ENCODE assay signal across 1 cellular context in the genomic region with DNA sequence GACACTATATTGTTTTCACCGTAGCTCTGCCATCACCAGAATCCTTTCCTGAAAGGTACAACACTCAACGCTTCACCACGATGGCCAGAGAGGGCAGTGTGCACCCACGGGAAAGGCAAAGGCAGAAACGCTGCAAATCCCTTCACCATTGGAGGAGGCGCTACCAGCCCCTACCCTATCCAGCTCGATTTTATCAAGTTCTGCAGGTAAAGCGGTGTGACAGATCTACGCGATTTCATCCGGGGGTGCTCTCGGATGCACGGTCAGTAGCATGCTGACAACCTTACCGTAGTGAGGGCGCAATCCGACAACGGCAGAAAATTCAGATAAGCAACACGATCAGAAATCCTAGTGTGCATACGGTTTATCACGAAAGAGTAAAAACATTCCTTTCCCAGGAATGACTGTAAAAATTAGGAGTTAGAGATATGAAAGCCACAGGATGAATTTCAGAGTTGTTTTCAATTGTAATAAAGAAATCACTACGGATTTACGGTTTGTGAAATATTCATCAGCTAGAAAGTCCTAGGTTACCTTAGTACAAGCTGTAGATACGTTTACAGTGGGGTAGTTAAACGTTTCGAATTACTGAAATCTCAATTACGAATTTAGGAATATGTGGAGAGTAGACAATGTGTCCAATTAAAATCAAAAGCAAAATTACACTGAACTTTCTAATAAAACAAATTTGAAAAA.
TF ChIP-seq lines count a peak whose summit lies in the region.

No MANE protein-coding gene starts in this region.

TF ChIP-seq in K562, 482 proteins besides CTCF, POLR2A, EP300 and RAD21 (continued from another document):
- no peak for TF ChIP-seq JUNB (CRISPR knock-in tag; conservative IDR thresholded peaks at IDR 0.05)
- no peak for TF ChIP-seq CREB1 (IDR thresholded peaks at IDR 0.05)
- 0 out of 2 replicates have a peak, but pooled peaks have one; percentile 34 for TF ChIP-seq CREB1 (CRISPR knock-in tag; IDR thresholded peaks at IDR 0.05)
- TF ChIP-seq ZC3H8 (IDR thresholded peaks at IDR 0.05) = no peak
- no peak for TF ChIP-seq PTTG1 (tag; IDR thresholded peaks at IDR 0.05; ENCODE audit: low read depth)
- TF ChIP-seq, protein P1, sequence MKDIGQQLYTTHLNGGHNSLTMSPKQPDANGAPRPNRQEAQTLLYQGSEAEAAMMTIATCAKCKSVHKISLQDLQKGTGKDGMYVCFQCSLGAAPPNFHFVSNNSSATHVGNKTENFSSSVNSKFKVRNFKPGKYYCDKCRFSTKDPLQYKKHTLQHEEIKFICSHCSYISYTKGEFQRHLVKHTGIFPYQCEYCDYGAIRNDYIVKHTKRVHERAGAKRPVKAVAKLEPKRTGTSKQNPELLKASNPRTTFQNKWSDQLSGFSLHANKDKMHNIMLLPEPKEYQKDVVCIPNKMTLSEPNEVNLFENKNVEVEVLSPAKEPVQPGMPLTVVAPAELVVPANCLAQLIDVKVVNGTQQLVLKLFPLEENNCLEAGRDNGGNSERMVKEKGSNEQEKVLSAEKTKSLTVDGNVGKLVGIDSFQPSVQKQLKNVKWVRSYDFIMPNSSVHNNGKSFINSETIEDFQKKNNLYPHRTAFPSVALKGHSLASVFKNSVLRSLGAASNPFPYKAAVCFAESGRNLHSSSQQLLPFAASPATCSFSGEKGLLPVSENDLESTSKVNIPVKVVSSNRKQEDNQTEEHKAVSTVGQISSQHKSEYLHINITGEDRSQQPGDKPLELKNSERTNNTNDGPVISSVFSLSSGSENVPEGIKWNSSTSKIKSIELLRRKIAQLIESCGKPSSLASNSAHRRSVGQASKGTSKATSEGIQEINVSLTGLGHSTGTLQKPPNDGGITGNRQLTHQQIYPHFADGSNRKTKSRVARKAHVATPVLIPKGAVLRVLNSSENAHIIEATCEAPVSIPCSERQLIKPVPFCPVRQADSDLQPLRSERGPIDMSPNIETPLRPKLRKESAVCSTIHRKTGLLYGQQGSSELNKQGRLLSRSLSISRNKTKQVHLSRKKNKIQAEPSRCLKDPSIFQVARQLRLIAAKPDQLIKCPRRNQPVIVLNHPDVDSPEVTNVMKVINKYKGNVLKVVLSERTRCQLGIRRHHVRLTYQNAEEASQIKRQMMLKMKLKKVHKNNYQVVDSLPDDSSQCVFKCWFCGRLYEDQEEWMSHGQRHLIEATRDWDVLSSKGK (CRISPR knock-in tag; IDR thresholded peaks at IDR 0.05) = no peak
TF ChIP-seq in K562: peak in this region for 39.
